Comparison of ENCODE assay signal across 9 cellular contexts in the genomic region with DNA sequence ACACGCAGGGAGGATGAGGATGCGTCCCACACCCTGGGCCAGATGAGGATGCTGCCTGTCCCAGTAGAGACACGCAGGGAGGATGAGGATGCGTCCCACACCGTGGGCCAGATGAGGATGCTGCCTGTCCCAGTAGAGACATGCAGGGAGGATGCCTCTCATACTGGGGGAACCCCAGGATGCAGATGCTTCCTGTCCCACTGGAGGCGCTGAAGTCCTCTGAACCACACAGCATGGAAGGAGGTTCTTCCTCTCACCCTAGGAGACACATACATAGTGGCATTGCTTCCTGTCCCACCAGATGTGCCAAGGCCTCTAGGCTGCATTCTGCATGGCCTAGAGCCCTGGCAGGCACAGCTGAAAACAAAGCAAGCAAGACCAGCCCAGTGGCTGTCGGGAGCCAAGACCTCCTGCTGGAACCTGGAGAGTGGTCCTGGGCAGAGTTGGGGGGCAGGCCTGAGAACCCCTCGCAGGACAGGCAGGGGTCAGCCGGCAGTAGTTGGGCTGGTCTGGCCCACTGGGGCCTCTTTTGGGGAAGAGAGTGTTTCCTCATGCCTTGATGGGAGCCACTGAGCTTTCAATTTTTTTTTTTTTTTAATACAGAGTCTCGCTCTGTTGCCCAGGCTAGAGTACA. TPM values are rescaled to one million over a fixed set of nuclear protein-coding genes. Genes with fewer than 3 reads are reported as not detected.
DNase-seq lines count a peak whose midpoint lies in the region; ATAC-seq and TF ChIP-seq lines count a peak whose summit lies in the region.
"Had no signal": no experiment of that assay in that cellular context is flagged by ENCODE, and none has a peak within 500 bp of the region (broad histone marks: within the 10 kb centered on the region; RNA-seq: fewer than 3 reads in every experiment).

No MANE protein-coding gene starts in this region.

- H3K9me3 Mint-ChIP-seq in activated CD4-positive, alpha-beta memory T cell treated with anti-CD3 and anti-CD28 coated beads for 36 hours: no peaks in the 10 kb centered on the region
- H3K9me3 Mint-ChIP-seq in type B pancreatic cell: no peaks in the 10 kb centered on the region
- H3K9me3 Mint-ChIP-seq in immature natural killer cell: no peaks in the 10 kb centered on the region
- H3K9me3 Mint-ChIP-seq: IgD-negative memory B cell had no signal

- peak; percentile 46 for TF ChIP-seq CTCF in type B pancreatic cell (conservative IDR thresholded peaks at IDR 0.05)

- H3K27me3 Mint-ChIP-seq in activated CD4-positive, alpha-beta memory T cell treated with anti-CD3 and anti-CD28 coated beads for 36 hours: peaks cover 5% of the 10 kb centered on the region
- no peaks in the 10 kb centered on the region for H3K27me3 Mint-ChIP-seq in type B pancreatic cell
- peaks cover 5 to 11% (median 11%) of the 10 kb centered on the region in 3 donors for H3K27me3 Mint-ChIP-seq in immature natural killer cell (ENCODE audit: low read depth in 3 of 3)

- H3K36me3 Mint-ChIP-seq in activated CD4-positive, alpha-beta memory T cell treated with anti-CD3 and anti-CD28 coated beads for 36 hours: no peaks in the 10 kb centered on the region
- H3K36me3 Mint-ChIP-seq in type B pancreatic cell (no peaks in the 10 kb centered on the region), immature natural killer cell (no peaks in the 10 kb centered on the region)
- H3K36me3 Mint-ChIP-seq: IgD-negative memory B cell had no signal

- H3K4me3 Mint-ChIP-seq in activated CD4-positive, alpha-beta memory T cell treated with anti-CD3 and anti-CD28 coated beads for 36 hours: no peak overlapping the region
- H3K4me3 Mint-ChIP-seq in type B pancreatic cell (no peak overlapping the region), immature natural killer cell (no peak overlapping the region)

- CTCF ChIA-PET in activated CD4-positive, alpha-beta memory T cell treated with anti-CD3 and anti-CD28 coated beads for 36 hours (lab: Charles Lee): interaction anchor here (0.6 to 1.5 kb wide), 8 partner anchors 10 to 1168 kb away, joined by 3 to 5 read pairs (median 3); a partner anchor contains a TSS

- intact Hi-C loops in activated CD4-positive, alpha-beta memory T cell treated with anti-CD3 and anti-CD28 coated beads for 36 hours (cut with micrococcal nuclease): loop anchor here (2.0 kb wide), 1 partner anchor 73 kb away; no protein-coding TSS in a partner anchor

- peaks cover 18% of the 10 kb centered on the region for H3K4me1 Mint-ChIP-seq in activated CD4-positive, alpha-beta memory T cell treated with anti-CD3 and anti-CD28 coated beads for 36 hours (ENCODE audit: low read depth)
- H3K4me1 Mint-ChIP-seq in type B pancreatic cell (ENCODE audit: unreplicated experiment): peaks cover 12% of the 10 kb centered on the region
- H3K4me1 Mint-ChIP-seq in immature natural killer cell: peaks cover 4 to 12% of the 10 kb centered on the region in 2 donors

- POLR2A ChIA-PET in activated CD4-positive, alpha-beta memory T cell treated with anti-CD3 and anti-CD28 coated beads for 36 hours (lab: Charles Lee): no interaction called here

- H3K27ac Mint-ChIP-seq in activated CD4-positive, alpha-beta memory T cell treated with anti-CD3 and anti-CD28 coated beads for 36 hours: no peak overlapping the region
- H3K27ac Mint-ChIP-seq in type B pancreatic cell (no peak overlapping the region), immature natural killer cell (no peak overlapping the region)

- DNase-seq in Ammon's horn (ENCODE audit: low spot score) (peak; percentile 74), HuH-7 (ENCODE audit: low spot score) (peak; percentile 68), globus pallidus (ENCODE audit: low spot score) (peak; percentile 76), type B pancreatic cell (ENCODE audit: extremely low spot score, unreplicated experiment) (no peak), immature natural killer cell (no peak)
- DNase-seq in activated CD4-positive, alpha-beta memory T cell treated with anti-CD3 and anti-CD28 coated beads for 36 hours: peak; percentile 68

- ATAC-seq in GM18498 (IDR thresholded peaks at IDR 0.05; ENCODE audit: unreplicated experiment): peak; percentile 59
- no peak for ATAC-seq in GM21717 (IDR thresholded peaks at IDR 0.05; ENCODE audit: unreplicated experiment)

RNA-seq across cellular contexts. Expression of a gene that starts 4.3 kb away (rescaled TPM):
- under 1 TPM in 1 of 2 experiments, not detected in 1; 0.21 TPM for total RNA-seq in activated CD4-positive, alpha-beta memory T cell treated with anti-CD3 and anti-CD28 coated beads for 36 hours
- 15.1 and 17.1 TPM in 2 replicates for total RNA-seq in type B pancreatic cell (ENCODE audit: low replicate concordance)
- polyA plus RNA-seq in immature natural killer cell: not detected
- polyA plus RNA-seq: IgD-negative memory B cell had no signal

RNA-seq across cellular contexts. Expression of a gene that starts 15.5 kb away (rescaled TPM):
- total RNA-seq in activated CD4-positive, alpha-beta memory T cell treated with anti-CD3 and anti-CD28 coated beads for 36 hours: 1 to 10 TPM; 1.1 to 1.6 TPM
- total RNA-seq in type B pancreatic cell (ENCODE audit: low replicate concordance): 0.88 and 1.1 TPM in 2 replicates
- polyA plus RNA-seq in immature natural killer cell: under 1 TPM; 0.27 to 0.83 (median 0.58) TPM
- polyA plus RNA-seq: IgD-negative memory B cell had no signal

RNA-seq across cellular contexts. Expression of a gene that starts 45.7 kb away (rescaled TPM):
- total RNA-seq in activated CD4-positive, alpha-beta memory T cell treated with anti-CD3 and anti-CD28 coated beads for 36 hours: 100 to 1,000 TPM; 204 to 223 TPM
- 35.2 and 79.6 TPM in 2 replicates for total RNA-seq in type B pancreatic cell (ENCODE audit: low replicate concordance)
- polyA plus RNA-seq in immature natural killer cell: 10 to 100 TPM in 1 of 3 donors, 1 to 10 TPM in 2; 6.7 to 19.1 (median 7.8) TPM

Comparison
In these comparisons a context has a peak if more than half of its experiments do, and no peak if none do; other contexts are left out.
1. DNase-seq: peak in Ammon's horn (single experiment), HuH-7 (single experiment), activated CD4-positive, alpha-beta memory T cell treated with anti-CD3 and anti-CD28 coated beads for 36 hours (single experiment) and globus pallidus (single experiment); none in type B pancreatic cell (single experiment) and immature natural killer cell (0 of 3).
2. RNA of a gene that starts 4.3 kb away (total RNA-seq): 15.1 to 17.1 TPM in type B pancreatic cell; 0.21 TPM in activated CD4-positive, alpha-beta memory T cell treated with anti-CD3 and anti-CD28 coated beads for 36 hours; every median in the first group is over 10 times any median in the second.